ENCODE assay signal across 9 cellular contexts in genomic region chr13:85910962-85911361, GRCh38.
"Had no signal": no experiment of that assay in that cellular context is flagged by ENCODE, and none has a peak within 500 bp of the region (broad histone marks: within the 10 kb centered on the region; RNA-seq: fewer than 3 reads in every experiment).

No MANE protein-coding gene starts in this region.

- H3K4me2 ChIP-seq: GM23338 had no signal

- H3K9ac ChIP-seq: GM23248 had no signal

- DNase-seq: GM23248, GOT3, H7, H9, HCEC 1CT, HFFc6 had no signal

- H3K4me3 ChIP-seq: GM23248, GM23338, HAP-1 had no signal

- H3K36me3 ChIP-seq: HAP-1 had no signal

- H3K27ac ChIP-seq: GM23248 had no signal

- H2AFZ ChIP-seq: GM23248, GM23338 had no signal

- ATAC-seq: GM23338, HCT116 had no signal

- H3K9me3 ChIP-seq: HAP-1 had no signal
